In the genomic region with DNA sequence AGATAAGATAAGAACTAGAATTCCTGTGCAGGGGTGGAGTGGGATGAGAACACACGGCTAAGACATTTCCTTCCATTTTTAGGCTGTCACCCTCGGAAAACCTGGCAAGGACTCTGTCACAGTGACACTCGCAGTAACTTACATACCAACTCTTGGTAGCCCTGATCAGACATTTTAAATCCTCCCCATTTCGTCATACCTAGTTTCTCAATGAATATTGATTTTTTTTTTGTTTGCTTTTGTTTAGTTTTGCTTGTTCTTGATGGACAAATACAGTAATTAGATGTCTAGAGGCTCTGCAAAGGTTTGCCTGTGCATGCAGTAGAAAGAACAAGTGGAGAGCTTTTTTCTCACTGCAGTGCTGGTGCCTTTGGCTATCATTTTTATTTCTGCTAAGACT, we compare ENCODE assay signal across 1 cellular context.
TF ChIP-seq lines count a peak whose summit lies in the region.

No MANE protein-coding gene starts in this region.

TF ChIP-seq in HepG2, 621 proteins besides CTCF, POLR2A, EP300 and RAD21 (continued from another document):
- TF ChIP-seq, protein P1, sequence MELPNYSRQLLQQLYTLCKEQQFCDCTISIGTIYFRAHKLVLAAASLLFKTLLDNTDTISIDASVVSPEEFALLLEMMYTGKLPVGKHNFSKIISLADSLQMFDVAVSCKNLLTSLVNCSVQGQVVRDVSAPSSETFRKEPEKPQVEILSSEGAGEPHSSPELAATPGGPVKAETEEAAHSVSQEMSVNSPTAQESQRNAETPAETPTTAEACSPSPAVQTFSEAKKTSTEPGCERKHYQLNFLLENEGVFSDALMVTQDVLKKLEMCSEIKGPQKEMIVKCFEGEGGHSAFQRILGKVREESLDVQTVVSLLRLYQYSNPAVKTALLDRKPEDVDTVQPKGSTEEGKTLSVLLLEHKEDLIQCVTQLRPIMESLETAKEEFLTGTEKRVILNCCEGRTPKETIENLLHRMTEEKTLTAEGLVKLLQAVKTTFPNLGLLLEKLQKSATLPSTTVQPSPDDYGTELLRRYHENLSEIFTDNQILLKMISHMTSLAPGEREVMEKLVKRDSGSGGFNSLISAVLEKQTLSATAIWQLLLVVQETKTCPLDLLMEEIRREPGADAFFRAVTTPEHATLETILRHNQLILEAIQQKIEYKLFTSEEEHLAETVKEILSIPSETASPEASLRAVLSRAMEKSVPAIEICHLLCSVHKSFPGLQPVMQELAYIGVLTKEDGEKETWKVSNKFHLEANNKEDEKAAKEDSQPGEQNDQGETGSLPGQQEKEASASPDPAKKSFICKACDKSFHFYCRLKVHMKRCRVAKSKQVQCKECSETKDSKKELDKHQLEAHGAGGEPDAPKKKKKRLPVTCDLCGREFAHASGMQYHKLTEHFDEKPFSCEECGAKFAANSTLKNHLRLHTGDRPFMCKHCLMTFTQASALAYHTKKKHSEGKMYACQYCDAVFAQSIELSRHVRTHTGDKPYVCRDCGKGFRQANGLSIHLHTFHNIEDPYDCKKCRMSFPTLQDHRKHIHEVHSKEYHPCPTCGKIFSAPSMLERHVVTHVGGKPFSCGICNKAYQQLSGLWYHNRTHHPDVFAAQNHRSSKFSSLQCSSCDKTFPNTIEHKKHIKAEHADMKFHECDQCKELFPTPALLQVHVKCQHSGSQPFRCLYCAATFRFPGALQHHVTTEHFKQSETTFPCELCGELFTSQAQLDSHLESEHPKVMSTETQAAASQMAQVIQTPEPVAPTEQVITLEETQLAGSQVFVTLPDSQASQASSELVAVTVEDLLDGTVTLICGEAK (IDR thresholded peaks at IDR 0.05), result no peak
- TF ChIP-seq, protein P1 (CRISPR knock-in tag; IDR thresholded peaks at IDR 0.05), result no peak
- TF ChIP-seq ZNF446 (CRISPR knock-in tag; IDR thresholded peaks at IDR 0.05), result no peak
- no peak for TF ChIP-seq AKAP8 (CRISPR knock-in tag; IDR thresholded peaks at IDR 0.05)
- TF ChIP-seq ZNF572 (CRISPR knock-in tag; IDR thresholded peaks at IDR 0.05), result no peak
- no peak for TF ChIP-seq KDM5A (IDR thresholded peaks at IDR 0.05; ENCODE audit: borderline replicate concordance, low read length)
- TF ChIP-seq GATAD2A (CRISPR knock-in tag; IDR thresholded peaks at IDR 0.05), result peak; percentile 67
- no peak for TF ChIP-seq SYNCRIP (IDR thresholded peaks at IDR 0.05; ENCODE audit: insufficient read depth, low read depth, low read length)
